Comparison of ENCODE assay signal across 25 cellular contexts in genomic region chr17:3924421-3925350, GRCh38. TPM values are rescaled to one million over a fixed set of nuclear protein-coding genes. Genes with fewer than 3 reads are reported as not detected.
DNase-seq lines count a peak whose midpoint lies in the region; ATAC-seq and TF ChIP-seq lines count a peak whose summit lies in the region.
"Had no signal": no experiment of that assay in that cellular context is flagged by ENCODE, and none has a peak within 500 bp of the region (broad histone marks: within the 10 kb centered on the region; RNA-seq: fewer than 3 reads in every experiment).

No MANE protein-coding gene starts in this region.

- TF ChIP-seq CTCF in fibroblast of lung (conservative IDR thresholded peaks at IDR 0.05 in 1 of 2, IDR thresholded peaks at IDR 0.05 in 1 of 2; ENCODE audit: low read depth in 1 of 2, low read length in 2 of 2) = no peak

- H3K4me1 Mint-ChIP-seq in activated T-cell treated with anti-CD3 and anti-CD28 coated beads, Interleukin-2, amount 50 U/mL, for 24 hours (ENCODE audit: low read depth) = no peaks in the 10 kb centered on the region
- H3K4me1 Mint-ChIP-seq in activated T-cell treated with anti-CD3 and anti-CD28 coated beads, Interleukin-2, amount 50 U/mL, for 72 hours (ENCODE audit: low read depth) = no peaks in the 10 kb centered on the region
- peaks cover 12% of the 10 kb centered on the region for H3K4me1 Mint-ChIP-seq in stimulated activated effector memory CD8-positive, alpha-beta T cell treated with anti-CD3 and anti-CD28 coated beads, Interleukin-12 subunit alpha, Interleukin-12 subunit beta, amount 100 ng/mL, for 72 hours

- no peak for DNase-seq in activated T-cell treated with anti-CD3 and anti-CD28 coated beads, Interleukin-2, amount 50 U/mL, for 24 hours
- DNase-seq in activated T-cell treated with anti-CD3 and anti-CD28 coated beads, Interleukin-2, amount 50 U/mL, for 72 hours = no peak
- DNase-seq in fibroblast of lung (ENCODE audit: low read depth in 2 of 2) (peak in 1 of 2 donors; percentile 31), inferior parietal cortex (ENCODE audit: extremely low spot score) (no peak), H4 (ENCODE audit: low spot score) (no peak), HEK293T (ENCODE audit: extremely low spot score) (no peak)
- DNase-seq in stimulated activated effector memory CD8-positive, alpha-beta T cell treated with anti-CD3 and anti-CD28 coated beads, Interleukin-12 subunit alpha, Interleukin-12 subunit beta, amount 100 ng/mL, for 72 hours (ENCODE audit: low spot score in 2 of 2) = no peak
- DNase-seq: activated CD8-positive, alpha-beta T cell treated with anti-CD3 and anti-CD28 coated beads for 36 hours; activated naive CD4-positive, alpha-beta T cell treated with anti-CD3 and anti-CD28 coated beads for 36 hours; AML-193; DND-41; foreskin keratinocyte; hypothalamus; mesendoderm; NCI-H526; spleen; stimulated activated CD4-positive, alpha-beta T cell treated with anti-CD3 and anti-CD28 coated beads, Interleukin-4, amount 100 ng/mL, for 24 hours; stimulated activated naive CD8-positive, alpha-beta T cell treated with anti-CD3 and anti-CD28 coated beads, Interleukin-15, amount 100 ng/mL, for 72 hours; trophoblast cell had no signal

- H3K4me1 ChIP-seq in fibroblast of lung (ENCODE audit: control insufficient read depth, extremely low read depth, insufficient read depth, low read length) = no peaks in the 10 kb centered on the region
- H3K4me1 ChIP-seq in mucosa of rectum (ENCODE audit: control insufficient read depth in 2 of 2, insufficient read depth in 2 of 2, low read length in 2 of 2) = peaks cover 0 to 5% of the 10 kb centered on the region in 2 donors
- H3K4me1 ChIP-seq: foreskin keratinocyte had no signal

- no peak overlapping the region for H3K4me2 ChIP-seq in fibroblast of lung (ENCODE audit: extremely low read depth, insufficient read depth, low read length)

- H4K20me1 ChIP-seq in fibroblast of lung (ENCODE audit: control insufficient read depth, extremely low read depth, insufficient read depth, low read length) = no peaks in the 10 kb centered on the region

- H3K4me3 Mint-ChIP-seq in activated T-cell treated with anti-CD3 and anti-CD28 coated beads, Interleukin-2, amount 50 U/mL, for 24 hours = no peak overlapping the region
- H3K4me3 Mint-ChIP-seq in activated T-cell treated with anti-CD3 and anti-CD28 coated beads, Interleukin-2, amount 50 U/mL, for 72 hours = no peak overlapping the region
- H3K4me3 Mint-ChIP-seq in stimulated activated effector memory CD8-positive, alpha-beta T cell treated with anti-CD3 and anti-CD28 coated beads, Interleukin-12 subunit alpha, Interleukin-12 subunit beta, amount 100 ng/mL, for 72 hours = no peak overlapping the region
- H3K4me3 Mint-ChIP-seq: activated CD8-positive, alpha-beta T cell treated with anti-CD3 and anti-CD28 coated beads for 36 hours; activated naive CD4-positive, alpha-beta T cell treated with anti-CD3 and anti-CD28 coated beads for 36 hours; natural killer cell treated with Interleukin-12 subunit alpha and Interleukin-12 subunit beta and Interleukin-15 and Interleukin-18, amount 100 ng/mL, for 72 hours; stimulated activated naive CD8-positive, alpha-beta T cell treated with anti-CD3 and anti-CD28 coated beads, Interleukin-15, amount 100 ng/mL, for 72 hours had no signal

- H3K27ac Mint-ChIP-seq in activated T-cell treated with anti-CD3 and anti-CD28 coated beads, Interleukin-2, amount 50 U/mL, for 24 hours = peak overlapping the region; percentile 67
- no peak overlapping the region for H3K27ac Mint-ChIP-seq in activated T-cell treated with anti-CD3 and anti-CD28 coated beads, Interleukin-2, amount 50 U/mL, for 72 hours
- peak overlapping the region; percentile 85 for H3K27ac Mint-ChIP-seq in stimulated activated effector memory CD8-positive, alpha-beta T cell treated with anti-CD3 and anti-CD28 coated beads, Interleukin-12 subunit alpha, Interleukin-12 subunit beta, amount 100 ng/mL, for 72 hours
- H3K27ac Mint-ChIP-seq: activated CD8-positive, alpha-beta T cell treated with anti-CD3 and anti-CD28 coated beads for 36 hours; activated naive CD4-positive, alpha-beta T cell treated with anti-CD3 and anti-CD28 coated beads for 36 hours had no signal

- H3K9me3 Mint-ChIP-seq in activated T-cell treated with anti-CD3 and anti-CD28 coated beads, Interleukin-2, amount 50 U/mL, for 24 hours = no peaks in the 10 kb centered on the region
- H3K9me3 Mint-ChIP-seq in activated T-cell treated with anti-CD3 and anti-CD28 coated beads, Interleukin-2, amount 50 U/mL, for 72 hours = no peaks in the 10 kb centered on the region
- H3K9me3 Mint-ChIP-seq in stimulated activated effector memory CD8-positive, alpha-beta T cell treated with anti-CD3 and anti-CD28 coated beads, Interleukin-12 subunit alpha, Interleukin-12 subunit beta, amount 100 ng/mL, for 72 hours = no peaks in the 10 kb centered on the region
- H3K9me3 Mint-ChIP-seq: activated CD8-positive, alpha-beta T cell treated with anti-CD3 and anti-CD28 coated beads for 36 hours; activated naive CD4-positive, alpha-beta T cell treated with anti-CD3 and anti-CD28 coated beads for 36 hours; natural killer cell treated with Interleukin-12 subunit alpha and Interleukin-12 subunit beta and Interleukin-15 and Interleukin-18, amount 100 ng/mL, for 72 hours; stimulated activated naive CD8-positive, alpha-beta T cell treated with anti-CD3 and anti-CD28 coated beads, Interleukin-15, amount 100 ng/mL, for 72 hours had no signal

- no peaks in the 10 kb centered on the region for H3K79me2 ChIP-seq in fibroblast of lung (ENCODE audit: control insufficient read depth, insufficient read depth, low read length)

- peak overlapping the region; percentile 39 for H2AFZ ChIP-seq in fibroblast of lung (ENCODE audit: low read length)

- CTCF ChIA-PET in HEK293T (lab: Yijun Ruan, JAX) = interaction anchor here (0.6 kb wide), 1 partner anchor 82 kb away, joined by 3 read pairs; no protein-coding TSS in a partner anchor

- H3K36me3 ChIP-seq in fibroblast of lung (ENCODE audit: control insufficient read depth, insufficient read depth, low read length) (no peaks in the 10 kb centered on the region), mucosa of rectum (ENCODE audit: control insufficient read depth in 2 of 2, insufficient read depth in 2 of 2, low read length in 2 of 2) (peaks cover 35 to 44% of the 10 kb centered on the region in 2 donors)
- H3K36me3 ChIP-seq: cardiac muscle cell had no signal

- ATAC-seq in activated T-cell treated with anti-CD3 and anti-CD28 coated beads, Interleukin-2, amount 50 U/mL, for 72 hours (replicated peaks in 1 of 2) = no peak
- no peak for ATAC-seq in stimulated activated effector memory CD8-positive, alpha-beta T cell treated with anti-CD3 and anti-CD28 coated beads, Interleukin-12 subunit alpha, Interleukin-12 subunit beta, amount 100 ng/mL, for 72 hours
- ATAC-seq: activated CD8-positive, alpha-beta T cell treated with anti-CD3 and anti-CD28 coated beads for 36 hours; foreskin keratinocyte; natural killer cell treated with Interleukin-12 subunit alpha and Interleukin-12 subunit beta and Interleukin-15 and Interleukin-18, amount 100 ng/mL, for 72 hours; stimulated activated naive CD8-positive, alpha-beta T cell treated with anti-CD3 and anti-CD28 coated beads, Interleukin-15, amount 100 ng/mL, for 72 hours had no signal

- H3K27me3 ChIP-seq in fibroblast of lung (ENCODE audit: control insufficient read depth, insufficient read depth, low read length) = no peaks in the 10 kb centered on the region
- no peaks in the 10 kb centered on the region for H3K27me3 ChIP-seq in mucosa of rectum (ENCODE audit: control insufficient read depth in 2 of 2, insufficient read depth in 2 of 2, low read length in 2 of 2)
- H3K27me3 ChIP-seq: cardiac muscle cell, foreskin keratinocyte, spleen had no signal

- H3K27ac ChIP-seq in fibroblast of lung (ENCODE audit: insufficient read depth, low read length) (no peak overlapping the region), mucosa of rectum (ENCODE audit: low read depth in 2 of 2, low read length in 2 of 2) (peak overlapping the region; percentile 28 to 67)
- H3K27ac ChIP-seq: foreskin keratinocyte had no signal

- H3K9me3 ChIP-seq in fibroblast of lung (ENCODE audit: control insufficient read depth, insufficient read depth, low read depth, low read length) (no peaks in the 10 kb centered on the region), mucosa of rectum (ENCODE audit: control insufficient read depth in 2 of 2, low read length in 2 of 2) (no peaks in the 10 kb centered on the region)
- H3K9me3 ChIP-seq: spleen had no signal

- H3K4me3 ChIP-seq in fibroblast of lung (replicated peaks in 1 of 4; ENCODE audit: control extremely low read depth in 1 of 4, insufficient read depth in 1 of 4, low read depth in 3 of 4, low read length in 4 of 4) = no peak overlapping the region
- H3K4me3 ChIP-seq in mucosa of rectum (ENCODE audit: low read length in 2 of 2) = no peak overlapping the region
- H3K4me3 ChIP-seq: cardiac muscle cell, spleen had no signal

- H3K36me3 Mint-ChIP-seq in activated T-cell treated with anti-CD3 and anti-CD28 coated beads, Interleukin-2, amount 50 U/mL, for 24 hours (ENCODE audit: low read depth) = peaks cover 50% of the 10 kb centered on the region
- H3K36me3 Mint-ChIP-seq in activated T-cell treated with anti-CD3 and anti-CD28 coated beads, Interleukin-2, amount 50 U/mL, for 72 hours (ENCODE audit: insufficient read depth in 2 of 2) = no peaks in the 10 kb centered on the region
- peaks cover 53% of the 10 kb centered on the region for H3K36me3 Mint-ChIP-seq in stimulated activated effector memory CD8-positive, alpha-beta T cell treated with anti-CD3 and anti-CD28 coated beads, Interleukin-12 subunit alpha, Interleukin-12 subunit beta, amount 100 ng/mL, for 72 hours
- H3K36me3 Mint-ChIP-seq: natural killer cell treated with Interleukin-12 subunit alpha and Interleukin-12 subunit beta and Interleukin-15 and Interleukin-18, amount 100 ng/mL, for 72 hours had no signal

- POLR2A ChIA-PET in HEK293T (lab: Yijun Ruan, JAX) = no interaction called here

- no peaks in the 10 kb centered on the region for H3K27me3 Mint-ChIP-seq in activated T-cell treated with anti-CD3 and anti-CD28 coated beads, Interleukin-2, amount 50 U/mL, for 24 hours
- H3K27me3 Mint-ChIP-seq in activated T-cell treated with anti-CD3 and anti-CD28 coated beads, Interleukin-2, amount 50 U/mL, for 72 hours (ENCODE audit: low read depth) = no peaks in the 10 kb centered on the region
- H3K27me3 Mint-ChIP-seq: activated CD8-positive, alpha-beta T cell treated with anti-CD3 and anti-CD28 coated beads for 36 hours; natural killer cell treated with Interleukin-12 subunit alpha and Interleukin-12 subunit beta and Interleukin-15 and Interleukin-18, amount 100 ng/mL, for 72 hours; stimulated activated naive CD8-positive, alpha-beta T cell treated with anti-CD3 and anti-CD28 coated beads, Interleukin-15, amount 100 ng/mL, for 72 hours had no signal

- H3K9ac ChIP-seq in fibroblast of lung (ENCODE audit: insufficient read depth, low read length) = no peak overlapping the region
- H3K9ac ChIP-seq in mucosa of rectum (ENCODE audit: low read depth in 1 of 2, low read length in 2 of 2) = no peak overlapping the region

RNA-seq across cellular contexts. Expression of gene P2RX1, which starts 8.4 kb away (rescaled TPM):
- 1 to 10 TPM; 1.6 to 2.3 TPM for total RNA-seq in activated T-cell treated with anti-CD3 and anti-CD28 coated beads, Interleukin-2, amount 50 U/mL, for 72 hours
- under 0.01 TPM in 2 replicates for total RNA-seq in fibroblast of lung
- polyA plus RNA-seq in fibroblast of lung = 0.02 TPM in 1 of 2 replicates, not detected in the other
- polyA plus RNA-seq in fibroblast of lung (2012) = 0.03 TPM in 1 of 2 replicates, not detected in the other
- not detected in 2 replicates for polyA minus RNA-seq in fibroblast of lung (ENCODE audit: low replicate concordance)
- total RNA-seq in H4 (2014; rRNA removed; shearing (Covaris generic)) = not detected in 2 replicates
- total RNA-seq: dermis microvascular lymphatic vessel endothelial cell, foreskin keratinocyte, pulmonary artery endothelial cell, RPMI7951 had no signal
- polyA plus RNA-seq: foreskin keratinocyte had no signal

RNA-seq across cellular contexts. Expression of gene CAMKK1, which starts 31.8 kb away (rescaled TPM):
- 1 to 10 TPM; 2.2 to 2.6 TPM for total RNA-seq in activated T-cell treated with anti-CD3 and anti-CD28 coated beads, Interleukin-2, amount 50 U/mL, for 72 hours
- 1.8 and 2.5 TPM in 2 replicates for total RNA-seq in fibroblast of lung
- 0.41 and 1.3 TPM in 2 replicates for polyA plus RNA-seq in fibroblast of lung
- polyA plus RNA-seq in fibroblast of lung (2012) = 0.30 and 1.2 TPM in 2 replicates
- polyA minus RNA-seq in fibroblast of lung (ENCODE audit: low replicate concordance) = 0.94 and 1.6 TPM in 2 replicates
- 2.7 and 3.5 TPM in 2 replicates for total RNA-seq in H4 (2014; rRNA removed; shearing (Covaris generic))

RNA-seq across cellular contexts. Expression of gene ATP2A3, which starts 39.6 kb away (rescaled TPM):
- total RNA-seq in activated T-cell treated with anti-CD3 and anti-CD28 coated beads, Interleukin-2, amount 50 U/mL, for 72 hours = 100 to 1,000 TPM; 108 to 109 TPM
- 5.9 and 12.4 TPM in 2 replicates for total RNA-seq in fibroblast of lung
- 0.25 and 1.3 TPM in 2 replicates for polyA plus RNA-seq in fibroblast of lung
- 0.71 and 2.3 TPM in 2 replicates for polyA plus RNA-seq in fibroblast of lung (2012)
- 2.0 and 3.7 TPM in 2 replicates for polyA minus RNA-seq in fibroblast of lung (ENCODE audit: low replicate concordance)
- 0.04 TPM in 1 of 2 replicates, not detected in the other for total RNA-seq in H4 (2014; rRNA removed; shearing (Covaris generic))
- total RNA-seq: dermis microvascular lymphatic vessel endothelial cell had no signal
